In the genomic region with DNA sequence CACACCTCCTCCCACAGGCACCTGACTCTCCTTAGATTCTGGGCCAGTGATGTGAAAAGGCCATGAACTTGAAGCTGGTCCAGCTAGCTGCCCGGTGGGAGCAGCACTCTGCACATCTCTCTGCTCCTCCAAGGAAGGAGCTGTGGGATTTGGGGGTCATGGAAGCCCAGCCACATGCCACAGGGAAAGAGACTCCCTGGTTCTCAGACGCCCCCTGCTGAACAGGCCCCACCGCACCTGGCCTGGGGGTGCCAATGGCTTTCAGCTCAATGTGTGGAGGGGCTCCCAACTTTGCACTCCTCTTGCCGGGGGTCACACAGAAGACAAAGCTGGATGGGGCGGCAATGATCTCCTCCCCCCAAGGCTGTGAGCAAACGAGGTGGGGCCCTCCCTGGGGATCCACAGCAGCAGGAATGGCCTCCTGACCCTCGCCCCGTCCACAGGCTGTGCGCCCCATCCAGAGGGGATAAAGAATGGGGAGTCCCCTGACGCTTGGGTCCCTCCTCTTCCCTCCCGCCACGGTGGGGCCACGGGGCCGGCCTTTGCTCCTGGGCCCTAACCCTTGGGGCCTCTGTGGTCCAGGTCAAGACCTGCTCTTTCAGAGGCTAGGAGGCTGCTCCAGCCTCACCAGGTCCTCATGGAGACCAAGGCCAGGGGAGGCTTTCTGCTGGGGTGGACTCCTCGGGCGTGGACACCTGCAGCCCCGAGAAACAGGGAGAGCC, we compare ENCODE assay signal across 1 cellular context.
TF ChIP-seq lines count a peak whose summit lies in the region.

No MANE protein-coding gene starts in this region.

TF ChIP-seq in H1, 55 proteins besides CTCF, POLR2A, EP300 and RAD21:
- TF ChIP-seq SIX5 (IDR thresholded peaks at IDR 0.05; ENCODE audit: low read depth, low read length) = no peak
- no peak for TF ChIP-seq KDM5A (IDR thresholded peaks at IDR 0.05; ENCODE audit: low read length)
- TF ChIP-seq RXRA (IDR thresholded peaks at IDR 0.05; ENCODE audit: insufficient read depth, low read depth, low read length) = no peak
- no peak for TF ChIP-seq CBX5 (IDR thresholded peaks at IDR 0.05; ENCODE audit: low read depth, low read length)
- TF ChIP-seq KDM4A (IDR thresholded peaks at IDR 0.05; ENCODE audit: low read depth, low read length, severe bottlenecking) = no peak
- no peak for TF ChIP-seq POLR2AphosphoS5 (IDR thresholded peaks at IDR 0.05; ENCODE audit: low read depth, low read length)
- TF ChIP-seq EZH2 (IDR thresholded peaks at IDR 0.05; ENCODE audit: low read depth, low read length, severe bottlenecking) = no peak
- no peak for TF ChIP-seq CHD2 (IDR thresholded peaks at IDR 0.05; ENCODE audit: low read length)
- TF ChIP-seq SUZ12 (IDR thresholded peaks at IDR 0.05; ENCODE audit: low read length) = no peak
- TF ChIP-seq NANOG (IDR thresholded peaks at IDR 0.05; ENCODE audit: insufficient read depth, low read depth, low read length, poor library complexity, severe bottlenecking) = no peak
- TF ChIP-seq RNF2 (IDR thresholded peaks at IDR 0.05; ENCODE audit: borderline replicate concordance, low read depth, low read length, missing control alignments, poor library complexity, severe bottlenecking) = no peak
- TF ChIP-seq CREB1 (IDR thresholded peaks at IDR 0.05) = no peak
TF ChIP-seq in H1: peak in this region for 0.
